ENCODE assay signal across 10 cellular contexts in the genomic region with DNA sequence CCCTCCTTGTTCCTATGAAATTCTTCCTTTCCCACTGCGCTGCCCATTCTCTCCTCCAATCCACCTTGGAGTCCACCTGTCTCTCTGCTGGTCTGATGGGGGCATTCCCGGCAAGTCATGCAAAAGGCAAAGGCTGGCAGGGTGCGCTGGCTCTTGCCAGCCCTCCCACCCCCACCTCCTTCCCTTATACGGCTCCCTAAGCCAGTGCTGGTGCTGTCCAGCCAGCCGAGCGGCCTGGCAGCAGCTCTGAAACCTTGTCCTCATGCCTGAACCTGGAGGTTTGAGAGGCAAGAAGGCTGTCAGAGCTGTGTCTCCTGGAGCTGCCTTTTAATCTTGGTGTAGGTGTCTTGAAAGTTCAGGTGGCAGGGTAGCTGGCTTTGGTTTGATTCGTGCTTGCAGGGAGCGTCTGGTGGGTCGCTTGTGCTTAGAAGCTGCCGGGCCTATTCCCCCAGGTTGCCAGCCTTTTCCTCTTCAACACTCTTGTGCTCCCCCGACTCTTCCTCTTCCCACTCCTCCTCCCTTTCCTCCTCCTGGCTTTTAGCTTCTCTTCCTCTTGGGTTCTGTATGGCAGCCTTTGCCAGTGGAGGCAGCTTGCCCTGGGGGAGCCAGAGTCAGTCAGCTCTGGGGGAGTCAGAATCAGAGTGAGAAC. TPM values are rescaled to one million over a fixed set of nuclear protein-coding genes. Genes with fewer than 3 reads are reported as not detected.
DNase-seq lines count a peak whose midpoint lies in the region; ATAC-seq and TF ChIP-seq lines count a peak whose summit lies in the region.
"Had no signal": no experiment of that assay in that cellular context is flagged by ENCODE, and none has a peak within 500 bp of the region (broad histone marks: within the 10 kb centered on the region; RNA-seq: fewer than 3 reads in every experiment).

No MANE protein-coding gene starts in this region.

- H3K27me3 ChIP-seq in GM23248 (replicated peaks; ENCODE audit: insufficient read depth) (peaks cover 44% of the 10 kb centered on the region), neuronal stem cell (ENCODE audit: control insufficient read depth in 3 of 3, insufficient read depth in 3 of 3, low read depth in 1 of 3, low read length in 3 of 3) (no peaks in the 10 kb centered on the region)

- no peaks in the 10 kb centered on the region for H3K36me3 ChIP-seq in GM23248 (ENCODE audit: low read depth)
- H3K36me3 ChIP-seq in neuronal stem cell (replicated peaks in 1 of 2; ENCODE audit: control insufficient read depth in 2 of 2, insufficient read depth in 2 of 2, low read length in 2 of 2) = peaks cover 9 to 29% of the 10 kb centered on the region in 2 donors
- H3K36me3 ChIP-seq: pancreas had no signal

- H3K4me3 Mint-ChIP-seq in activated B cell treated with CpG ODN at 0.5 μM for 24 hours (peak overlapping the region; percentile 73), glutamatergic neuron (ENCODE audit: unreplicated experiment) (peak overlapping the region; percentile 80)

- H2AK5ac ChIP-seq in neuronal stem cell (ENCODE audit: low read depth, low read length) = no peak overlapping the region

- H2BK5ac ChIP-seq in neuronal stem cell (ENCODE audit: low read length) = no peak overlapping the region

- H3K18ac ChIP-seq in neuronal stem cell (ENCODE audit: low read length) = peak overlapping the region; percentile 66

- H3K9me3 ChIP-seq in GM23248 (ENCODE audit: low read depth) (no peaks in the 10 kb centered on the region), neuronal stem cell (replicated peaks in 1 of 2; ENCODE audit: control insufficient read depth in 2 of 2, insufficient read depth in 1 of 2, low read depth in 1 of 2, low read length in 2 of 2) (peaks cover 4 to 14% of the 10 kb centered on the region in 2 donors)
- H3K9me3 ChIP-seq: pancreas had no signal

- peak overlapping the region; percentile 51 for H2BK15ac ChIP-seq in neuronal stem cell (ENCODE audit: low read length)

- TF ChIP-seq CTCF in activated B cell treated with CpG ODN at 0.5 μM for 24 hours (IDR thresholded peaks at IDR 0.05) (no peak), glutamatergic neuron (IDR thresholded peaks at IDR 0.05; ENCODE audit: partially characterized antibody, unreplicated experiment) (no peak)

- no peak overlapping the region for H3K9ac ChIP-seq in GM23248
- peak overlapping the region; percentile 73 for H3K9ac ChIP-seq in neuronal stem cell (ENCODE audit: low read depth, low read length, poor library complexity)
- H3K9ac ChIP-seq: KMS-11 had no signal

- no peak overlapping the region for H3K27ac Mint-ChIP-seq in activated B cell treated with CpG ODN at 0.5 μM for 24 hours
- H3K27ac Mint-ChIP-seq in glutamatergic neuron (ENCODE audit: unreplicated experiment) = no peak overlapping the region

- H2BK120ac ChIP-seq in neuronal stem cell (ENCODE audit: low read depth, low read length) = no peak overlapping the region

- DNase-seq in GM23248 (peak; percentile 9), activated B cell treated with CpG ODN at 0.5 μM for 24 hours (no peak), glutamatergic neuron (no peak), neuronal stem cell (ENCODE audit: low spot score) (no peak), inferior parietal cortex (ENCODE audit: extremely low spot score) (no peak)
- DNase-seq in effector CD4-positive, alpha-beta T cell = no peak
- DNase-seq in activated CD4-positive, CD25-positive, alpha-beta regulatory T cell (lab: John Stamatoyannopoulos, UW) = no peak
- no peak for DNase-seq in central memory CD4-positive, alpha-beta T cell

- H3K4me1 Mint-ChIP-seq in activated B cell treated with CpG ODN at 0.5 μM for 24 hours (peaks cover 32% of the 10 kb centered on the region), glutamatergic neuron (ENCODE audit: low read depth, unreplicated experiment) (peaks cover 13% of the 10 kb centered on the region)

- H3F3A ChIP-seq in GM23248 (ENCODE audit: insufficient read depth) = peaks cover 10% of the 10 kb centered on the region; the same call in 1 of the 2 replicates

- H2BK12ac ChIP-seq in neuronal stem cell (ENCODE audit: low read length) = no peak overlapping the region

- intact Hi-C loops in activated B cell treated with CpG ODN at 0.5 μM for 24 hours (cut with micrococcal nuclease) = loop anchor here (5.0 kb wide), 1 partner anchor 795 kb away; no protein-coding TSS in a partner anchor

- no peak for ATAC-seq in activated B cell treated with CpG ODN at 0.5 μM for 24 hours (ENCODE audit: low read depth)

- no peak overlapping the region for H4K91ac ChIP-seq in neuronal stem cell (ENCODE audit: low read depth, low read length, poor library complexity)

- peaks cover 2% of the 10 kb centered on the region for H3K79me1 ChIP-seq in neuronal stem cell (ENCODE audit: low read depth, low read length)

- in situ Hi-C loops in GM23248 (cut with MboI) = loop anchor here (10.0 kb wide), 2 partner anchors 222 to 302 kb away; no protein-coding TSS in a partner anchor

- no peak overlapping the region for H4K8ac ChIP-seq in neuronal stem cell (ENCODE audit: low read depth, low read length)

- H3K23ac ChIP-seq in neuronal stem cell (ENCODE audit: low read depth, low read length, poor library complexity) = no peak overlapping the region

- CTCF ChIA-PET in activated B cell treated with CpG ODN at 0.5 μM for 24 hours (lab: Charles Lee) = no interaction called here

- H2AFZ ChIP-seq in GM23248 = no peak overlapping the region
- peak overlapping the region; percentile 92 for H2AFZ ChIP-seq in neuronal stem cell (ENCODE audit: low read length)

- no peak overlapping the region for H3K14ac ChIP-seq in neuronal stem cell (ENCODE audit: low read length)

- H3K79me2 ChIP-seq in GM23248 (ENCODE audit: insufficient read depth) = no peaks in the 10 kb centered on the region

- H3K4me1 ChIP-seq in GM23248 (ENCODE audit: insufficient read depth) = peaks cover 8% of the 10 kb centered on the region; the same call in 1 of the 2 replicates
- peaks cover 23 to 25% of the 10 kb centered on the region in 2 donors for H3K4me1 ChIP-seq in neuronal stem cell (ENCODE audit: control insufficient read depth in 2 of 2, insufficient read depth in 1 of 2, low read depth in 1 of 2, low read length in 2 of 2)

- no peaks in the 10 kb centered on the region for H3K9me2 ChIP-seq in GM23248 (ENCODE audit: insufficient read depth)

- H3K9me3 Mint-ChIP-seq in activated B cell treated with CpG ODN at 0.5 μM for 24 hours (no peaks in the 10 kb centered on the region), glutamatergic neuron (ENCODE audit: unreplicated experiment) (peaks cover 3% of the 10 kb centered on the region)

- peaks cover 77% of the 10 kb centered on the region for H3K27me3 Mint-ChIP-seq in activated B cell treated with CpG ODN at 0.5 μM for 24 hours
- H3K27me3 Mint-ChIP-seq in glutamatergic neuron (ENCODE audit: unreplicated experiment) = peaks cover 13% of the 10 kb centered on the region

- H3K4ac ChIP-seq in neuronal stem cell (ENCODE audit: low read length) = no peak overlapping the region

- POLR2A ChIA-PET in activated B cell treated with CpG ODN at 0.5 μM for 24 hours (lab: Charles Lee) = no interaction called here

- no peak overlapping the region for H3K4me3 ChIP-seq in GM23248
- H3K4me3 ChIP-seq in neuronal stem cell (ENCODE audit: low read length in 2 of 2) = peak overlapping the region; percentile 64 to 79

- H3K36me3 Mint-ChIP-seq in activated B cell treated with CpG ODN at 0.5 μM for 24 hours (ENCODE audit: low read depth) (no peaks in the 10 kb centered on the region), glutamatergic neuron (ENCODE audit: unreplicated experiment) (no peaks in the 10 kb centered on the region)

- 77 to 80% methylated on average over 10 to 11 of the region's 11 CpGs for WGBS in GM23248 (ENCODE audit: low coverage in 1 of 2, low lambda C conversion rate in 2 of 2, missing lambda C conversion rate in 2 of 2), 2 experiments
- no CpG with 5 or more reads among the region's 11 CpGs for WGBS in neuronal stem cell (ENCODE audit: extremely low coverage in 2 of 2, insufficient read length in 2 of 2, insufficient replicate concordance in 1 of 2), 2 donors

- H3K4me2 ChIP-seq in GM23248 (ENCODE audit: unreplicated experiment) (peak overlapping the region; percentile 74), neuronal stem cell (ENCODE audit: insufficient read depth, low read length, poor library complexity, severe bottlenecking) (peak overlapping the region; percentile 100)
- H3K4me2 ChIP-seq: KMS-11 had no signal

- H4K20me1 ChIP-seq in GM23248 (ENCODE audit: insufficient read depth) = no peaks in the 10 kb centered on the region

- H3K27ac ChIP-seq in GM23248 (no peak overlapping the region), neuronal stem cell (replicated peaks; ENCODE audit: low read length) (no peak overlapping the region)
- H3K27ac ChIP-seq: KMS-11, pancreas had no signal

RNA-seq across cellular contexts. Expression of gene LIPG, which starts 0.7 kb away (rescaled TPM):
- total RNA-seq in GM23248 (2014; rRNA removed; shearing (Covaris generic)) = 0.25 and 0.43 TPM in 2 replicates
- polyA plus RNA-seq in GM23248 (2016; fragmentation: Nextera tagmentation; extraction: Ambion mirVana) = 0.11 and 0.38 TPM in 2 replicates
- total RNA-seq in activated B cell treated with CpG ODN at 0.5 μM for 24 hours (0.29 TPM in 1 of 2 replicates, not detected in the other), glutamatergic neuron (ENCODE audit: unreplicated experiment) (10.2 TPM)
- 22.9 TPM for polyA plus RNA-seq in neuronal stem cell (2013, experiment 1 of 2)
- polyA plus RNA-seq in neuronal stem cell (2013, experiment 2 of 2) = 23.3 TPM
